ENCODE assay signal across 8 cellular contexts in the genomic region with DNA sequence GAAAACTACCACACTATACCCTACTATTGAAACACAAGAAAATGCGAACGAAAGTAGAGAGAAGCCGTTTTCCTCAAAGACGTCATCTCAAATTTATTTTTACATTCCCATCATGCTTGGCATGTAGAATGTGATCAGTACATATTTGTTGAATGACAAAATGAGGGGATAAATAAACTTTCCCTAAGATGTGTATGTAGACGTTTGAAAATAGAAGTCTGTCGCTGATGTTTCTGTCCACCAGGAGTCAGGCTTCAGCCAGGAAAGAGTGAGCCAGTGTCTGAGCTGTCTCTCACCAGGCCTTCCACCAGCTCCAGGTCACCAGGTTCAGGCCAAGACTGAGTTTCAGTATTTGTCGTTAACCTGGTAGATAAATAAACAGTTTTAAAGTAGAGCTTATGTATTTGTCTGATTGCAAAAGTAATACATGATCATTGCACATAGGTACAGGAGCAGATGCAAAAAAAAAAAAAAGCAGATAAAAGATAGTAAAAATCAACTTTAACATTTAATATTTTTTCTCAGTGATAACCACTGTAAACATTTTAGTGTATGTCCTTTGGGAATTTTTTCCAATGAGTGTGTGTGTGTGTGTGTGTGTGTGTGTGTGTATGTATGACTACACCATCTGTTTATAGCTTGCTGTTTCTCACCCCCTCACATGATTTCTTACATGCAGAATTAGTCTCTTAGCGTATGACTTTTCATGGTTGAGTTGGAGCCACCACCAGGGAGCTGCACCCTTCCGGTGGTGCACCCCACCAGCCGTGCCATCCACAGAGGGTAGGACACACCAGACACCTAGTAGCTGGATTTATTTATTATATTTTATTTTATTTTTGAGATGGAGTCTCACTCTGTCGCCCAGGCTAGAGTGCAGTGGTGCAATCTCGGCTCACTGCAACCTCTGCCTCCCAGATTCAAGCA. TPM values are rescaled to one million over a fixed set of nuclear protein-coding genes. Genes with fewer than 3 reads are reported as not detected.
DNase-seq lines count a peak whose midpoint lies in the region; ATAC-seq, FAIRE-seq and TF ChIP-seq lines count a peak whose summit lies in the region.

No MANE protein-coding gene starts in this region.

- no peak for TF ChIP-seq POLR2A in K562 (conservative IDR thresholded peaks at IDR 0.05)
- no peak for TF ChIP-seq POLR2A in sigmoid colon (IDR thresholded peaks at IDR 0.05)

- BruUV-seq in K562 (replicated peaks; lab: Mats Ljungman, UMichigan) = no TSS peak

- H2AFZ ChIP-seq in K562 (ENCODE audit: low read depth, low read length) = 0 out of 2 replicates have a peak overlapping the region, but pooled peaks have one; percentile 53

- H3K27me3 ChIP-seq in K562 (ENCODE audit: control insufficient read depth in 2 of 2, insufficient read depth in 2 of 2, low read length in 2 of 2) = no peaks in the 10 kb centered on the region
- H3K27me3 ChIP-seq in sigmoid colon = no peaks in the 10 kb centered on the region

- DNase-seq in AML-193 (lab: John Stamatoyannopoulos, UW) (peak; percentile 93 to 94), LHCN-M2 (ENCODE audit: low read depth) (peak; percentile 75), SKM-1 (lab: John Stamatoyannopoulos, UW; ENCODE audit: unreplicated experiment) (peak; percentile 80), K562 (ENCODE audit: extremely low read depth in 1 of 4, low spot score in 3 of 4) (peak; percentile 74 to 88 (median 81)), hippocampal formation (lab: John Stamatoyannopoulos, UW) (peak; percentile 60 to 74), sigmoid colon (peak; percentile 83)

- H3K9me1 ChIP-seq in K562 (ENCODE audit: control insufficient read depth, insufficient read depth, low read length) = no peaks in the 10 kb centered on the region

- intact Hi-C loops in K562 (cut with micrococcal nuclease) (loop anchor here (1.0 to 5.0 kb wide), 7 partner anchors 50 to 263 kb away; partner anchors contain the start of gene SERPINB1), sigmoid colon (cut with DNase I) (loop anchor here (1.0 to 5.0 kb wide), 3 partner anchors 55 to 196 kb away; no protein-coding TSS in a partner anchor)

- TF ChIP-seq CTCF in K562 (IDR thresholded peaks at IDR 0.05 in 2 of 3, conservative IDR thresholded peaks at IDR 0.05 in 1 of 3; ENCODE audit: insufficient read depth in 2 of 3, low read depth in 1 of 3, low read length in 3 of 3) (peak; percentile 89 to 98 (median 97)), sigmoid colon (IDR thresholded peaks at IDR 0.05) (peak; percentile 61 to 82 (median 70))

- ATAC-seq in GM18868 (IDR thresholded peaks at IDR 0.05; ENCODE audit: unreplicated experiment) (peak; percentile 62), K562 (peak; percentile 97), HG03521 (IDR thresholded peaks at IDR 0.05; ENCODE audit: unreplicated experiment) (no peak)

- POLR2A ChIA-PET in K562 (lab: Yijun Ruan, JAX) = interaction anchor here (0.5 to 1.4 kb wide), 17 partner anchors 9 to 955 kb away, joined by 3 to 10 read pairs (median 4); partner anchors contain the start of gene SERPINB1

- TF ChIP-seq RAD21 in K562 (CRISPR knock-in tag; conservative IDR thresholded peaks at IDR 0.05 in 1 of 2, IDR thresholded peaks at IDR 0.05 in 1 of 2) = peak; percentile 97 to 99

- TF ChIP-seq EP300 in K562 (IDR thresholded peaks at IDR 0.05; ENCODE audit: low read length) (no peak), sigmoid colon (IDR thresholded peaks at IDR 0.05) (no peak)

- H3K79me2 ChIP-seq in K562 (ENCODE audit: control insufficient read depth, insufficient read depth, low read length) = no peaks in the 10 kb centered on the region

- H3K4me2 ChIP-seq in K562 (ENCODE audit: insufficient read depth, low read length) = no peak overlapping the region

- in situ Hi-C loops in K562 (cut with MboI) = no loop called here

- H3K9ac ChIP-seq in K562 (ENCODE audit: insufficient read depth in 1 of 2, low read depth in 2 of 2, low read length in 2 of 2) = no peak overlapping the region

- H3K27ac ChIP-seq in K562 (ENCODE audit: extremely low read depth, low read depth, low read length) = no peak overlapping the region
- peak overlapping the region; percentile 76 to 85 (median 81) for H3K27ac ChIP-seq in sigmoid colon

- peak; percentile 96 for FAIRE-seq in K562 (lab: Jason Lieb, UNC)

- H3K4me3 ChIP-seq in K562 = no peak overlapping the region
- H3K4me3 ChIP-seq in sigmoid colon = peak overlapping the region in 2 of 4 donors; percentile 4 to 16

- H3K36me3 ChIP-seq in K562 (ENCODE audit: control insufficient read depth, insufficient read depth, low read length) = peaks cover 8% of the 10 kb centered on the region
- peaks cover 0 to 6% (median 0%) of the 10 kb centered on the region in 4 donors for H3K36me3 ChIP-seq in sigmoid colon

- no peaks in the 10 kb centered on the region for H4K20me1 ChIP-seq in K562 (replicated peaks; ENCODE audit: control insufficient read depth, insufficient read depth, low read length)

- H3K4me1 ChIP-seq in K562 (replicated peaks in 1 of 2; ENCODE audit: control insufficient read depth in 2 of 2, insufficient read depth in 2 of 2, low read length in 2 of 2) (peaks cover 2 to 3% of the 10 kb centered on the region in 2 experiments; a peak in 3 of 5 replicates), sigmoid colon (peaks cover 0 to 40% (median 27%) of the 10 kb centered on the region in 4 donors)

- CTCF ChIA-PET in K562 (lab: Yijun Ruan, JAX; ENCODE audit: low intra/inter-chr PET ratio) = interaction anchor here (0.6 to 3.0 kb wide), 11 partner anchors 53 to 672 kb away, joined by 3 to 21 read pairs (median 7); no protein-coding TSS in a partner anchor

- H3K9me3 ChIP-seq in K562 (replicated peaks; ENCODE audit: control insufficient read depth, insufficient read depth, low read depth, low read length) = 0 out of 2 replicates have a peak, but pooled peaks cover 4% of the 10 kb centered on the region
- no peaks in the 10 kb centered on the region for H3K9me3 ChIP-seq in sigmoid colon

- 49% methylated on average over 12 of the region's 12 CpGs for WGBS in K562 (ENCODE audit: insufficient coverage, low coverage, missing lambda C conversion rate)
- 47 to 54% methylated on average over 12 of the region's 12 CpGs for WGBS in sigmoid colon, 2 donors

RNA-seq across cellular contexts. Expression of gene WRNIP1, which starts 26.2 kb away (rescaled TPM):
- total RNA-seq in LHCN-M2 (2014; rRNA removed) (66.4 and 75.0 TPM in 2 replicates), K562 (2014; rRNA removed) (57.6 and 66.2 TPM in 2 replicates), K562 (2014; rRNA removed; fragmentation: Illumina TruSeq; extraction: Trizol) (35.8 and 41.6 TPM in 2 replicates), K562 (2015; rRNA removed; fragmentation: Illumina TruSeq; extraction: Trizol) (57.9 and 59.8 TPM in 2 replicates), K562 (2021) (43.6 and 48.6 TPM in 2 replicates), sigmoid colon (10 to 100 TPM; 41.0 to 56.6 (median 47.9) TPM)
- 26.8 TPM for polyA plus RNA-seq in LHCN-M2 (2012)
- 22.1 and 23.9 TPM in 2 replicates for total RNA-seq in K562 (2011; cell fraction: chromatin; rRNA removed; ENCODE audit: low replicate concordance)
- total RNA-seq in K562 (2011; cell fraction: nucleolus; rRNA removed) = 25.7 and 28.6 TPM in 2 replicates
- 23.4 and 25.1 TPM in 2 replicates for total RNA-seq in K562 (2011; cell fraction: nucleoplasm; rRNA removed)
- polyA plus RNA-seq in K562 (2011; rRNA removed) (38.9 and 44.1 TPM in 2 replicates), K562 (2014; fragmentation: Illumina TruSeq; extraction: Trizol) (52.1 and 63.6 TPM in 2 replicates), K562 (2014; fragmentation: Nextera tagmentation; extraction: Ambion mirVana) (10 to 100 TPM; 13.2 to 15.9 TPM), K562 (2014; rRNA removed) (58.3 and 59.8 TPM in 2 replicates), sigmoid colon (10 to 100 TPM; 42.0 to 49.5 (median 47.3) TPM)
- polyA plus RNA-seq in K562 (2011; cell fraction: cytosol; rRNA removed) = 48.7 and 64.2 TPM in 2 replicates
- 70.8 and 98.6 TPM in 2 replicates for polyA plus RNA-seq in K562 (2011; cell fraction: nucleus; rRNA removed)
- polyA plus RNA-seq in K562 (2012) = 48.5 and 50.6 TPM in 2 replicates
- 32.3 and 38.6 TPM in 2 replicates for polyA minus RNA-seq in K562 (2011; rRNA and poly(A)+ RNA removed)
- 23.3 and 23.9 TPM in 2 replicates for polyA minus RNA-seq in K562 (2011; cell fraction: cytosol; rRNA and poly(A)+ RNA removed)
- polyA minus RNA-seq in K562 (2011; cell fraction: nucleus; rRNA and poly(A)+ RNA removed) = 36.5 and 48.5 TPM in 2 replicates

RNA-seq across cellular contexts. Expression of gene MYLK4, which starts 40.7 kb away (rescaled TPM):
- total RNA-seq in LHCN-M2 (2014; rRNA removed) (0.26 and 0.40 TPM in 2 replicates), K562 (2014; rRNA removed) (0.04 and 0.09 TPM in 2 replicates), K562 (2014; rRNA removed; fragmentation: Illumina TruSeq; extraction: Trizol) (0.04 and 0.06 TPM in 2 replicates), K562 (2015; rRNA removed; fragmentation: Illumina TruSeq; extraction: Trizol) (0.07 and 0.15 TPM in 2 replicates), K562 (2021) (0.02 and 0.07 TPM in 2 replicates), sigmoid colon (1 to 10 TPM in 1 of 4 donors, under 1 TPM in 3; 0.28 to 1.1 (median 0.34) TPM)
- 0.10 TPM for polyA plus RNA-seq in LHCN-M2 (2012)
- 0.07 and 0.16 TPM in 2 replicates for total RNA-seq in K562 (2011; cell fraction: chromatin; rRNA removed; ENCODE audit: low replicate concordance)
- total RNA-seq in K562 (2011; cell fraction: nucleolus; rRNA removed) = under 0.01 TPM in 1 of 2 replicates, not detected in the other
- total RNA-seq in K562 (2011; cell fraction: nucleoplasm; rRNA removed) = 0.07 TPM in 1 of 2 replicates, not detected in the other
- polyA plus RNA-seq in K562 (2011; rRNA removed) (0.03 and 0.09 TPM in 2 replicates), K562 (2014; fragmentation: Illumina TruSeq; extraction: Trizol) (0.03 and 0.06 TPM in 2 replicates), K562 (2014; fragmentation: Nextera tagmentation; extraction: Ambion mirVana) (under 1 TPM; 0.01 to 0.03 TPM), K562 (2014; rRNA removed) (0.15 and 0.30 TPM in 2 replicates), sigmoid colon (under 1 TPM in 2 of 3 donors, not detected in 1; under 0.01 to 0.31 TPM)
- 0.01 and 0.09 TPM in 2 replicates for polyA plus RNA-seq in K562 (2011; cell fraction: cytosol; rRNA removed)
- 0.30 and 0.67 TPM in 2 replicates for polyA plus RNA-seq in K562 (2011; cell fraction: nucleus; rRNA removed)
- polyA plus RNA-seq in K562 (2012) = 0.07 and 0.25 TPM in 2 replicates
- 0.09 TPM in 1 of 2 replicates, not detected in the other for polyA minus RNA-seq in K562 (2011; rRNA and poly(A)+ RNA removed)
- polyA minus RNA-seq in K562 (2011; cell fraction: cytosol; rRNA and poly(A)+ RNA removed) = not detected in 2 replicates
- polyA minus RNA-seq in K562 (2011; cell fraction: nucleus; rRNA and poly(A)+ RNA removed) = under 0.01 and 0.22 TPM in 2 replicates

RNA-seq across cellular contexts. Expression of gene SERPINB1, which starts 50.3 kb away (rescaled TPM):
- 13.0 and 18.9 TPM in 2 replicates for total RNA-seq in LHCN-M2 (2014; rRNA removed)
- polyA plus RNA-seq in LHCN-M2 (2012) = 17.3 TPM
- total RNA-seq in K562 (2011; cell fraction: chromatin; rRNA removed; ENCODE audit: low replicate concordance) = 11.1 and 19.1 TPM in 2 replicates
- total RNA-seq in K562 (2011; cell fraction: nucleolus; rRNA removed) = 13.9 and 18.2 TPM in 2 replicates
- total RNA-seq in K562 (2011; cell fraction: nucleoplasm; rRNA removed) = 16.9 and 26.9 TPM in 2 replicates
- total RNA-seq in K562 (2014; rRNA removed) = 36.7 and 41.2 TPM in 2 replicates
- 49.3 and 62.5 TPM in 2 replicates for total RNA-seq in K562 (2014; rRNA removed; fragmentation: Illumina TruSeq; extraction: Trizol)
- total RNA-seq in K562 (2015; rRNA removed; fragmentation: Illumina TruSeq; extraction: Trizol) = 31.9 and 33.9 TPM in 2 replicates
- total RNA-seq in K562 (2021) = 45.6 and 46.5 TPM in 2 replicates
- polyA plus RNA-seq in K562 (2011; rRNA removed) = 49.4 and 108 TPM in 2 replicates
- 24.3 and 27.5 TPM in 2 replicates for polyA plus RNA-seq in K562 (2011; cell fraction: cytosol; rRNA removed)
- 22.6 and 24.2 TPM in 2 replicates for polyA plus RNA-seq in K562 (2011; cell fraction: nucleus; rRNA removed)
- 44.7 and 93.0 TPM in 2 replicates for polyA plus RNA-seq in K562 (2012)
- polyA plus RNA-seq in K562 (2014; fragmentation: Illumina TruSeq; extraction: Trizol) = 57.7 and 78.3 TPM in 2 replicates
- 10 to 100 TPM; 63.8 to 68.7 TPM for polyA plus RNA-seq in K562 (2014; fragmentation: Nextera tagmentation; extraction: Ambion mirVana)
- polyA plus RNA-seq in K562 (2014; rRNA removed) = 61.9 and 66.9 TPM in 2 replicates
- 48.6 and 55.2 TPM in 2 replicates for polyA minus RNA-seq in K562 (2011; rRNA and poly(A)+ RNA removed)
- 25.9 and 43.6 TPM in 2 replicates for polyA minus RNA-seq in K562 (2011; cell fraction: cytosol; rRNA and poly(A)+ RNA removed)
- 20.3 and 22.5 TPM in 2 replicates for polyA minus RNA-seq in K562 (2011; cell fraction: nucleus; rRNA and poly(A)+ RNA removed)
- total RNA-seq in sigmoid colon = 10 to 100 TPM; 19.6 to 88.0 (median 22.9) TPM
- 100 to 1,000 TPM in 2 of 3 donors, 10 to 100 TPM in 1; 97.9 to 230 (median 161) TPM for polyA plus RNA-seq in sigmoid colon
